Comparison of ENCODE assay signal across 8 cellular contexts in genomic region chr5:152271420-152271819, GRCh38.
DNase-seq lines count a peak whose midpoint lies in the region; TF ChIP-seq lines count a peak whose summit lies in the region.

No MANE protein-coding gene starts in this region.

- no peaks in the 10 kb centered on the region for H3K9me3 ChIP-seq in thyroid gland
- no peaks in the 10 kb centered on the region for H3K9me3 ChIP-seq in vagina

- H3K27me3 ChIP-seq in thyroid gland, result no peaks in the 10 kb centered on the region
- H3K27me3 ChIP-seq in vagina, result no peaks in the 10 kb centered on the region

- H3K9me3 Mint-ChIP-seq in activated naive CD8-positive, alpha-beta T cell treated with anti-CD3 and anti-CD28 coated beads for 36 hours, result no peaks in the 10 kb centered on the region

- DNase-seq in SIG-M5 treated with dmso at 0.1 percent for 504 hours (lab: John Stamatoyannopoulos, UW; ENCODE audit: unreplicated experiment), result peak; percentile 17
- DNase-seq in SIG-M5 (lab: John Stamatoyannopoulos, UW), result no peak
- peak; percentile 62 for DNase-seq in NCI-H69 (lab: John Stamatoyannopoulos, UW)
- peak; percentile 1 for DNase-seq in glomerular visceral epithelial cell (ENCODE audit: extremely low spot score)
- DNase-seq in thyroid gland, result peak; percentile 43 to 52
- no peak for DNase-seq in vagina (ENCODE audit: extremely low spot score in 2 of 2)
- no peak for DNase-seq in activated naive CD8-positive, alpha-beta T cell treated with anti-CD3 and anti-CD28 coated beads for 36 hours
- no peak for DNase-seq in AG20443 (ENCODE audit: low spot score)

- H3K4me1 ChIP-seq in thyroid gland (peaks cover 0 to 22% of the 10 kb centered on the region in 2 donors), vagina (no peaks in the 10 kb centered on the region)

- intact Hi-C loops in thyroid gland (cut with DNase I), result no loop called here
- intact Hi-C loops in vagina (cut with DNase I), result no loop called here

- H3K27ac ChIP-seq in thyroid gland, result no peak overlapping the region
- H3K27ac ChIP-seq in vagina, result no peak overlapping the region

- no peaks in the 10 kb centered on the region for H3K27me3 Mint-ChIP-seq in activated naive CD8-positive, alpha-beta T cell treated with anti-CD3 and anti-CD28 coated beads for 36 hours

- no peaks in the 10 kb centered on the region for H3K36me3 ChIP-seq in thyroid gland
- no peaks in the 10 kb centered on the region for H3K36me3 ChIP-seq in vagina

- H3K4me3 ChIP-seq in thyroid gland (replicated peaks in 1 of 3) (no peak overlapping the region), vagina (no peak overlapping the region)

- no peak overlapping the region for H3K4me3 Mint-ChIP-seq in activated naive CD8-positive, alpha-beta T cell treated with anti-CD3 and anti-CD28 coated beads for 36 hours

- no peaks in the 10 kb centered on the region for H3K36me3 Mint-ChIP-seq in activated naive CD8-positive, alpha-beta T cell treated with anti-CD3 and anti-CD28 coated beads for 36 hours

- no peaks in the 10 kb centered on the region for H3K4me1 Mint-ChIP-seq in activated naive CD8-positive, alpha-beta T cell treated with anti-CD3 and anti-CD28 coated beads for 36 hours

- no peak overlapping the region for H3K27ac Mint-ChIP-seq in activated naive CD8-positive, alpha-beta T cell treated with anti-CD3 and anti-CD28 coated beads for 36 hours

- TF ChIP-seq CTCF in thyroid gland (IDR thresholded peaks at IDR 0.05), result peak in 5 of 6 experiments; percentile 13 to 68 (median 57)
- TF ChIP-seq CTCF in vagina (IDR thresholded peaks at IDR 0.05), result no peak

- TF ChIP-seq POLR2A in thyroid gland (IDR thresholded peaks at IDR 0.05) (no peak), vagina (IDR thresholded peaks at IDR 0.05) (no peak)

- 22 to 33% methylated on average over 5 of the region's 5 CpGs for WGBS in thyroid gland, 2 donors

Comparison
In these comparisons a context has a peak if more than half of its experiments do, and no peak if none do; other contexts are left out.
1. DNase-seq: peak in SIG-M5 treated with dmso at 0.1 percent for 504 hours (single experiment), NCI-H69 (single experiment), glomerular visceral epithelial cell (single experiment) and thyroid gland (2 of 2); none in SIG-M5 (single experiment), vagina (0 of 2), activated naive CD8-positive, alpha-beta T cell treated with anti-CD3 and anti-CD28 coated beads for 36 hours (single experiment) and AG20443 (single experiment).
2. CTCF ChIP-seq: peak in thyroid gland (5 of 6); none in vagina (0 of 3).